In the genomic region with DNA sequence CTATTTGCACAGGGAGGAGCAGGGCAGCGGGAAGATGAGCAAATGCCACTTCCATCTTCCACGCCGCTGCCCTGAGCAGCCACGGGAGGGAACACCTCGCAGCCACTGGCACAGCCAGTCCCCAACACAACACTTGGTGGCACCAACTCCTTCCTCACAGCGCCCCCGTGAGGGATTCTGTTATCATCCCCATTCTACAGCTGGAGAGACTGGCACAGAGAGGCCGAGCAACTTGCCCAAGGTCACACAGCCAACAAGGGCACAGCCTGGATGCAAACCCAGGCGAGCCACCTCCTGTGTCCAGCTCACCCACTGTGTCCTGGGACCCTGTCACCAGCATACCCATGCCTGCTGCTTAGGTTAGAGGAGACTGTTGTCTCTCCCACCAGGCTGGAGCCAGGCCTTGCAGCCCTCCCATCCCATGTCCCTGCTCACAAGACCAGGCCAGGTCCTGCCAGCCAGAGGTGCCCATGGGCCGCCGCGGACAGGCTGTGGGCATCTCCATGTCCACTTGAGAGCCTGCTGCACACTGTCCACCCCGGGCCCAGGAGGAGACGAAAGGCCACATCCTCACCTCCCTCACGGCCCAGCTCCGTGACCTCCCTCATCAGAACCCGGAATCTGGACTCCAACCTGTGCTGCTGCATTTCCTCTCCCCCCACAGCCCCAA, we compare ENCODE assay signal across 9 cellular contexts. TPM values are rescaled to one million over a fixed set of nuclear protein-coding genes. Genes with fewer than 3 reads are reported as not detected.
A peak's percentile ranks its signal among the peaks of the same experiment; 100 is the strongest.
DNase-seq lines count a peak whose midpoint lies in the region; ATAC-seq, FAIRE-seq and TF ChIP-seq lines count a peak whose summit lies in the region.
"Had no signal": no experiment of that assay in that cellular context is flagged by ENCODE, and none has a peak within 500 bp of the region (broad histone marks: within the 10 kb centered on the region; RNA-seq: fewer than 3 reads in every experiment).

No MANE protein-coding gene starts in this region.

- H3K9me3 Mint-ChIP-seq in osteocyte (ENCODE audit: unreplicated experiment), result no peaks in the 10 kb centered on the region

- TF ChIP-seq CTCF in D721Med (IDR thresholded peaks at IDR 0.05; ENCODE audit: insufficient read depth, missing control alignments) (peak; percentile 28), osteocyte (IDR thresholded peaks at IDR 0.05) (no peak)

- H3K36me3 Mint-ChIP-seq in osteocyte (ENCODE audit: unreplicated experiment), result peaks cover 4% of the 10 kb centered on the region

- no peaks in the 10 kb centered on the region for H3K27me3 Mint-ChIP-seq in osteocyte (ENCODE audit: unreplicated experiment)

- no peak for DNase-seq in D721Med (ENCODE audit: insufficient read length, low spot score)
- peak; percentile 54 for DNase-seq in LHCN-M2 (ENCODE audit: low read depth)
- peak; percentile 38 for DNase-seq in cerebellar cortex (ENCODE audit: low spot score)
- no peak for DNase-seq in osteocyte (ENCODE audit: extremely low spot score, unreplicated experiment)
- DNase-seq in SIG-M5 treated with dmso at 0.1 percent for 504 hours (lab: John Stamatoyannopoulos, UW; ENCODE audit: unreplicated experiment), result no peak
- DNase-seq: NCI-H1105 treated with DMSO at 0.1 percent for 48 hours had no signal

- H3K4me3 Mint-ChIP-seq in osteocyte (ENCODE audit: unreplicated experiment), result no peak overlapping the region

- H3K27ac Mint-ChIP-seq in osteocyte (ENCODE audit: unreplicated experiment), result peak overlapping the region; percentile 67

- no peak for FAIRE-seq in D721Med (lab: Jason Lieb, UNC)

- ATAC-seq in GM18517 (IDR thresholded peaks at IDR 0.05; ENCODE audit: unreplicated experiment) (no peak), GM19023 (IDR thresholded peaks at IDR 0.05; ENCODE audit: unreplicated experiment) (no peak), HG03354 (IDR thresholded peaks at IDR 0.05; ENCODE audit: poor library complexity, severe bottlenecking, unreplicated experiment) (no peak)

- peaks cover 90% of the 10 kb centered on the region for H3K4me1 Mint-ChIP-seq in osteocyte (ENCODE audit: unreplicated experiment)

RNA-seq across cellular contexts. Expression of a gene that starts 57.0 kb away (rescaled TPM):
- total RNA-seq in LHCN-M2 (2014; rRNA removed) (72.4 and 79.0 TPM in 2 replicates), osteocyte (362 and 381 TPM in 2 replicates)
- polyA plus RNA-seq in LHCN-M2 (2012), result 138 TPM

Comparison
In these comparisons a context has a peak if more than half of its experiments do, and no peak if none do; other contexts are left out.
1. DNase-seq: peak in LHCN-M2 (single experiment) and cerebellar cortex (single experiment); none in D721Med (single experiment), osteocyte (single experiment) and SIG-M5 treated with dmso at 0.1 percent for 504 hours (single experiment).